8 cellular contexts compared by ENCODE assay signal in the genomic region with DNA sequence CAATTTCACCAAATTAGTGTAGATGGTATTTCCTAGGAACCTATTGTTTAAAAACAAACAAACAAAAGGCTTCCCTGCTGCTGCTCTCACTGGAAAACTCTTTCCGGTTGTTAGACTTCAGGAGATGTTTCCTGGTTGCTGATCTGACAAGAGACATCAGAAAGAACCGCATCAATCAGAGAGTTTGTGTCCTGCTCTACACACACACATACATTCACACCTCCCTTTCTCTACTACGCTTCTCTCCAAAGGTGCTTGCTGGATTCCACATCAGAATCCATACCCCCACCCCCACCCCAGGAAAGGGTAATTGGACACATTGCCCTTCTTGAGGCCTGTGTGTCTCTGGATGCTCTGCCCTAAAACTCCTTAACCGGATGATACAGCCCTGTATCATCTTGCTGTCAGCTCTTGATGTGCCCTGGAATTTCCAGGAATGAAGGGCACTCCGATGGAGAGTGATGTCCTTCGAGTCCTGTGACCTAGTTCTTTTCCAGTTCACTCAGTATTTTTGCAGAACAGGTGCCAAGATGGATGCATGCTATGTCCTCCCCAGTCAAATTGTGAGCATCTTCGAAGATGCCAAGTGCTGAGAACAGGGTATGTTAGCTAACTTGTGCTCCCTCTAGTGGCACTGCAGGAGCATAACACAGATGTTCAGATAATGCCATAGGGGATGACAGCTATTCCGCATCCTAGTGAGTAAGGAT.
DNase-seq lines count a peak whose midpoint lies in the region; TF ChIP-seq lines count a peak whose summit lies in the region.

No MANE protein-coding gene starts in this region.

- H3K9me3 ChIP-seq in spleen: peaks cover 0 to 19% (median 3%) of the 10 kb centered on the region in 8 donors

- BruUV-seq in MCF 10A (replicated peaks; lab: Mats Ljungman, UMichigan): no TSS peak

- H3K4me3 Mint-ChIP-seq in MCF 10A (ENCODE audit: unreplicated experiment): no peak overlapping the region

- H3K36me3 ChIP-seq in spleen: no peaks in the 10 kb centered on the region

- WGBS in spleen, 5 donors: 35 to 41% (median 38%) methylated on average over 8 of the region's 8 CpGs

- TF ChIP-seq POLR2A in spleen (IDR thresholded peaks at IDR 0.05): no peak

- no peak overlapping the region for H3K27ac ChIP-seq in spleen

- no peaks in the 10 kb centered on the region for H3K4me1 Mint-ChIP-seq in MCF 10A (ENCODE audit: insufficient read depth, unreplicated experiment)

- H3K9me3 Mint-ChIP-seq in MCF 10A (ENCODE audit: unreplicated experiment): peaks cover 11% of the 10 kb centered on the region

- no peaks in the 10 kb centered on the region for H3K36me3 Mint-ChIP-seq in MCF 10A (ENCODE audit: insufficient read depth, unreplicated experiment)

- H3K27me3 ChIP-seq in spleen (replicated peaks in 1 of 7): peaks cover 0 to 37% (median 0%) of the 10 kb centered on the region in 7 donors

- H3K27me3 Mint-ChIP-seq in MCF 10A (ENCODE audit: insufficient read depth, unreplicated experiment): no peaks in the 10 kb centered on the region

- TF ChIP-seq CTCF in HFF-Myc (IDR thresholded peaks at IDR 0.05; ENCODE audit: low read depth, low read length, missing control alignments): peak; percentile 94
- TF ChIP-seq CTCF in MCF 10A (IDR thresholded peaks at IDR 0.05; ENCODE audit: unreplicated experiment): peak; percentile 100
- TF ChIP-seq CTCF in spleen (IDR thresholded peaks at IDR 0.05 in 8 of 11, conservative IDR thresholded peaks at IDR 0.05 in 3 of 11): peak; percentile 58 to 82 (median 74)

- H3K4me3 ChIP-seq in HFF-Myc (replicated peaks; ENCODE audit: low read depth, low read length): no peak overlapping the region
- H3K4me3 ChIP-seq in spleen: no peak overlapping the region

- no peak overlapping the region for H3K27ac Mint-ChIP-seq in MCF 10A (ENCODE audit: low read depth, unreplicated experiment)

- peak; percentile 15 for DNase-seq in activated naive CD4-positive, alpha-beta T cell treated with Interleukin-2 at 50 U/mL for 16 hours
- DNase-seq in activated naive CD4-positive, alpha-beta T cell (lab: John Stamatoyannopoulos, UW): no peak
- DNase-seq in HFF-Myc (ENCODE audit: extremely low read depth, low read depth): peak; percentile 40
- DNase-seq in MV-4-11 (lab: John Stamatoyannopoulos, UW): peak; percentile 41
- DNase-seq in SIG-M5 treated with dmso at 0.1 percent for 504 hours (lab: John Stamatoyannopoulos, UW; ENCODE audit: unreplicated experiment): peak; percentile 80
- peak; percentile 84 for DNase-seq in MCF 10A (ENCODE audit: unreplicated experiment)
- DNase-seq in iPS-NIHi11 (ENCODE audit: low spot score): peak; percentile 84
- DNase-seq in spleen: no peak

- CTCF ChIA-PET in MCF 10A (lab: Yijun Ruan, JAX): interaction anchor here (0.6 to 11.1 kb wide), 51 partner anchors 7 to 486 kb away, joined by 3 to 230 read pairs (median 3); a partner anchor contains a TSS

- H3K4me1 ChIP-seq in spleen: no peaks in the 10 kb centered on the region

- POLR2A ChIA-PET in MCF 10A (lab: Yijun Ruan, JAX): interaction anchor here (0.6 to 1.2 kb wide), 8 partner anchors 100 to 391 kb away, joined by 3 to 16 read pairs (median 4); a partner anchor contains a TSS

- intact Hi-C loops in MCF 10A (cut with micrococcal nuclease): loop anchor here (1.0 to 2.0 kb wide), 10 partner anchors 84 to 487 kb away; a partner anchor contains a TSS
- intact Hi-C loops in spleen (cut with DNase I; ENCODE audit: low total_unique reads): loop anchor here (5.0 to 10.0 kb wide), 2 partner anchors 396 to 484 kb away; no protein-coding TSS in a partner anchor

Comparison
In these comparisons a context has a peak if more than half of its experiments do, and no peak if none do; other contexts are left out.
1. DNase-seq: peak in activated naive CD4-positive, alpha-beta T cell treated with Interleukin-2 at 50 U/mL for 16 hours (single experiment), HFF-Myc (single experiment), MV-4-11 (single experiment), SIG-M5 treated with dmso at 0.1 percent for 504 hours (single experiment), MCF 10A (single experiment) and iPS-NIHi11 (single experiment); none in activated naive CD4-positive, alpha-beta T cell (0 of 4) and spleen (single experiment).
2. Peak in every context shown above with its lines, with median percentiles within 50 percentile points of each other: CTCF ChIP-seq.